ENCODE assay signal across 1 cellular context in the genomic region with DNA sequence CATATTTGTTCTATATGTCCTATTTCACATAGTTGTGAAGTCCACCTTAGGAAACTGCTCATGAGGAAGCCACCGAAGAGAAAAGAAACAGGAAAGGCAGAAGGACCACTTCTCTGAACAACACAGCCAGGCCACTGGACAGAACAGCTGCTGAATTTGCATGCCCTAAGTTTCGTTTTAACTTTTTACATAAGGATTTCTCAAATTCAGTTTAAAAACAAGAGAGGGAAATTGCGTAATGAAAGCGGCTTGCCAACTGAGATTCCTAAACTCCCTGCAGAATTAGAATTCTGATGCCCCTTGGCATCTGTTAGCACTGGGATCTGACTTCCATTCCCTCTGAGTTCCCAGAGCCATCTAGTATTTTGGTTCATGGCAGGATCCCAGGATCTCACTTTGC.
TF ChIP-seq lines count a peak whose summit lies in the region.

No MANE protein-coding gene starts in this region.

TF ChIP-seq in H1, 55 proteins besides CTCF, POLR2A, EP300 and RAD21:
- TF ChIP-seq RNF2 (IDR thresholded peaks at IDR 0.05; ENCODE audit: borderline replicate concordance, low read depth, low read length, missing control alignments, poor library complexity, severe bottlenecking) (no peak), CEBPB (IDR thresholded peaks at IDR 0.05; ENCODE audit: low read depth, low read length) (0 out of 2 replicates have a peak, but pooled peaks have one; percentile 31)
